29 cellular contexts compared by ENCODE assay signal in the genomic region with DNA sequence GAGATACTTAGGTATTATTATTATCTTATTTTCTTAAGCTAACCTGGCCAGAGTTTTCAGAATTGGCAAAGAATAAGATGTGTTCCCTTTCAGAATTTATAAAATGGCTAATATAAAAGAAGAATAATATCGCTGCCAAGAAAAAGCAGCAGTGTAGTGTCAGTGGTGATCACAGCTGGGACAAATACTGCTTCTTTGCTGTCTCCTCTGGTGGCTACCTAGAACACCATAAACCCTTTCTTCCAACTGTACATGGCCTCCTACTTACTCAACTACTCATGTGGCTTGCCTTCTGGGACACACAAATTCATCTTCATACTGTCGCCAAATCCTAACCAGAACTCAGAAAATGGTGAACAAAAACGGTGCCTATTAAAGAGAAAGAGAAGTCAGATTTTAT.
"Had no signal": no experiment of that assay in that cellular context is flagged by ENCODE, and none has a peak within 500 bp of the region (broad histone marks: within the 10 kb centered on the region; RNA-seq: fewer than 3 reads in every experiment).

No MANE protein-coding gene starts in this region.

- H3K27me3 ChIP-seq: adrenal gland, ascending aorta, colonic mucosa, dorsolateral prefrontal cortex, esophagus squamous epithelium, gastroesophageal sphincter, neutrophil, ovary, transverse colon, uterus had no signal

- ATAC-seq: activated T-helper 17 cell treated with anti-CD3 and anti-CD28 coated beads, Interleukin-2, amount 50 U/mL, for 72 hours; effector memory CD8-positive, alpha-beta T cell; gastroesophageal sphincter; natural killer cell; stimulated activated effector memory CD8-positive, alpha-beta T cell treated with anti-CD3 and anti-CD28 coated beads, Interleukin-12 subunit alpha, Interleukin-12 subunit beta, amount 100 ng/mL, for 72 hours; T-cell had no signal

- H3K27ac Mint-ChIP-seq: activated naive CD8-positive, alpha-beta T cell; activated T-cell treated with anti-CD3 and anti-CD28 coated beads, Interleukin-2, amount 50 U/mL, for 24 hours; activated T-helper 17 cell treated with anti-CD3 and anti-CD28 coated beads, Interleukin-2, amount 50 U/mL, for 72 hours; stimulated activated effector memory CD8-positive, alpha-beta T cell treated with anti-CD3 and anti-CD28 coated beads, Interleukin-12 subunit alpha, Interleukin-12 subunit beta, amount 100 ng/mL, for 72 hours; T-cell had no signal

- H3K4me3 Mint-ChIP-seq: activated naive CD8-positive, alpha-beta T cell; activated T-cell treated with anti-CD3 and anti-CD28 coated beads, Interleukin-2, amount 50 U/mL, for 24 hours; activated T-helper 17 cell treated with anti-CD3 and anti-CD28 coated beads, Interleukin-2, amount 50 U/mL, for 72 hours; effector memory CD8-positive, alpha-beta T cell; natural killer cell; stimulated activated effector memory CD8-positive, alpha-beta T cell treated with anti-CD3 and anti-CD28 coated beads, Interleukin-12 subunit alpha, Interleukin-12 subunit beta, amount 100 ng/mL, for 72 hours; T-cell had no signal

- H3K36me3 Mint-ChIP-seq: natural killer cell; stimulated activated effector memory CD8-positive, alpha-beta T cell treated with anti-CD3 and anti-CD28 coated beads, Interleukin-12 subunit alpha, Interleukin-12 subunit beta, amount 100 ng/mL, for 72 hours had no signal

- H3K4me1 ChIP-seq: colonic mucosa, prostate gland had no signal

- DNase-seq: activated CD4-positive, alpha-beta T cell treated with anti-CD3 and anti-CD28 coated beads for 1 hour; activated CD4-positive, alpha-beta T cell treated with anti-CD3 and anti-CD28 coated beads, Interleukin-2, amount 50 U/mL, for 4 hours; activated CD8-positive, alpha-beta memory T cell treated with anti-CD3 and anti-CD28 coated beads for 24 hours; activated CD8-positive, alpha-beta memory T cell treated with anti-CD3 and anti-CD28 coated beads, Interleukin-2, amount 50 U/mL, for 4 hours; activated naive CD4-positive, alpha-beta T cell; activated T-cell treated with anti-CD3 and anti-CD28 coated beads, Interleukin-2, amount 50 U/mL, for 24 hours; adrenal gland; colonic mucosa; dorsolateral prefrontal cortex; effector memory CD8-positive, alpha-beta T cell; esophagus squamous epithelium; head of caudate nucleus; hypothalamus; natural killer cell; ovary; stimulated activated CD4-positive, alpha-beta T cell treated with anti-CD3 and anti-CD28 coated beads, Interleukin-2, amount 100 ng/mL, for 24 hours; T-cell; transverse colon; uterus; WERI-Rb-1 had no signal

- H3K27ac ChIP-seq: adrenal gland, colonic mucosa, dorsolateral prefrontal cortex, esophagus squamous epithelium, gastroesophageal sphincter, neutrophil, ovary, prostate gland, transverse colon, uterus, WERI-Rb-1 had no signal

- H3K9me3 ChIP-seq: adrenal gland, ascending aorta, colonic mucosa, esophagus squamous epithelium, gastroesophageal sphincter, neutrophil, ovary, prostate gland, transverse colon, uterus had no signal

- H3K4me3 ChIP-seq: adrenal gland, ascending aorta, colonic mucosa, dorsolateral prefrontal cortex, esophagus squamous epithelium, gastroesophageal sphincter, lung, ovary, prostate gland, transverse colon, uterus had no signal

- H3K9me3 Mint-ChIP-seq: activated T-cell treated with anti-CD3 and anti-CD28 coated beads, Interleukin-2, amount 50 U/mL, for 24 hours; activated T-helper 17 cell treated with anti-CD3 and anti-CD28 coated beads, Interleukin-2, amount 50 U/mL, for 72 hours; effector memory CD8-positive, alpha-beta T cell; natural killer cell; stimulated activated effector memory CD8-positive, alpha-beta T cell treated with anti-CD3 and anti-CD28 coated beads, Interleukin-12 subunit alpha, Interleukin-12 subunit beta, amount 100 ng/mL, for 72 hours; T-cell had no signal

- FAIRE-seq: TTC549 had no signal

- H3K36me3 ChIP-seq: adrenal gland, ascending aorta, colonic mucosa, gastroesophageal sphincter, neutrophil, ovary, prostate gland, transverse colon, uterus, WERI-Rb-1 had no signal

- H3K27me3 Mint-ChIP-seq: activated naive CD8-positive, alpha-beta T cell; activated T-cell treated with anti-CD3 and anti-CD28 coated beads, Interleukin-2, amount 50 U/mL, for 24 hours; activated T-helper 17 cell treated with anti-CD3 and anti-CD28 coated beads, Interleukin-2, amount 50 U/mL, for 72 hours; effector memory CD8-positive, alpha-beta T cell; T-cell had no signal
